18 cellular contexts compared by ENCODE assay signal in the genomic region with DNA sequence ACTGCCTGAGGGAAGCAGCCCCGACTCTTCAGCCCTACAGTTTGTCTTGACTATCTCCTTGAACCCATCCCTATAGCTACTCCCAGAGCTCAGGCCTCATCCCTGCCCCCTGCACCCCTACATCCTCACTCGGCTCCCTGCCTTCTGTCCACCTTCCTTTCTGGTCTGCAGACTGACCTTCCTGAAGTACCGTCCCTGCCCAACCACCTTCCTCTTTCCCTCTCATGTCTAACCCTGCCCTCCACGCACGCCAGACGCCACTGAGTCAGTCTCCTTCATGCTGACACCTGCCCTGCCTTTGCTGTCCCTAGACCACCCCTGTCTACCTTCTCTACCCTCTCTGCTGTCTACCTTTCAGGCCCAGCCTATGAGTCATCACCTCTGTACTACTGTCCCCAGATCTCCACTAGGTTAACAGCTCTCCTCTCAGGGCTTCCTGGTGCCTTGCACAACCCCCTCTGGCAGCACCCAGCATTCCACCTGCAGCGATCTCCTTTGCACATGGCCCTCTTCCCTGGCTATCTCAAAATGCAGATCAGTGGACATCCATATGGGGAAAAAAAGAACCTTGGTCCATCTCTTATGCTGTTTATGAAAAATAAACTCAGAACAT. TPM values are rescaled to one million over a fixed set of nuclear protein-coding genes. Genes with fewer than 3 reads are reported as not detected.
DNase-seq lines count a peak whose midpoint lies in the region; ATAC-seq and TF ChIP-seq lines count a peak whose summit lies in the region.
"Had no signal": no experiment of that assay in that cellular context is flagged by ENCODE, and none has a peak within 500 bp of the region (broad histone marks: within the 10 kb centered on the region; RNA-seq: fewer than 3 reads in every experiment).

No MANE protein-coding gene starts in this region.

- H3K27me3 ChIP-seq in right atrium auricular region (no peaks in the 10 kb centered on the region), body of pancreas (no peaks in the 10 kb centered on the region), liver (ENCODE audit: control insufficient read depth in 4 of 4, insufficient read depth in 4 of 4, low read length in 3 of 4) (no peaks in the 10 kb centered on the region), upper lobe of right lung (no peaks in the 10 kb centered on the region)
- H3K27me3 ChIP-seq: SJSA1 had no signal

- intact Hi-C loops in left cardiac atrium (cut with DNase I), result loop anchor here in 1 of 2 donors (10.0 kb wide), 1 partner anchor 105 kb away; a partner anchor contains a TSS
- intact Hi-C loops in body of pancreas (cut with DNase I), result no loop called here
- intact Hi-C loops in upper lobe of right lung (cut with DNase I), result no loop called here

- no peak for TF ChIP-seq POLR2A in body of pancreas (IDR thresholded peaks at IDR 0.05)

- 88 to 90% methylated on average over 7 of the region's 7 CpGs for WGBS in body of pancreas, 2 donors
- WGBS in liver, result 89% methylated on average over 7 of the region's 7 CpGs

- no peak overlapping the region for H3K27ac ChIP-seq in right atrium auricular region
- no peak overlapping the region for H3K27ac ChIP-seq in body of pancreas
- peak overlapping the region; percentile 44 to 69 for H3K27ac ChIP-seq in liver (ENCODE audit: low read depth in 1 of 2, low read length in 2 of 2)
- no peak overlapping the region for H3K27ac ChIP-seq in upper lobe of right lung
- H3K27ac ChIP-seq: SJSA1 had no signal

- no peak overlapping the region for H3K4me3 ChIP-seq in right atrium auricular region
- no peak overlapping the region for H3K4me3 ChIP-seq in body of pancreas
- H3K4me3 ChIP-seq in liver (ENCODE audit: low read depth in 1 of 3, low read length in 3 of 3), result no peak overlapping the region
- no peak overlapping the region for H3K4me3 ChIP-seq in upper lobe of right lung
- H3K4me3 ChIP-seq: GM12878, SJSA1 had no signal

- TF ChIP-seq CTCF in right atrium auricular region (IDR thresholded peaks at IDR 0.05), result no peak
- TF ChIP-seq CTCF in body of pancreas (IDR thresholded peaks at IDR 0.05), result no peak
- no peak for TF ChIP-seq CTCF in liver (IDR thresholded peaks at IDR 0.05; ENCODE audit: low read depth, low read length, missing input control)
- no peak for TF ChIP-seq CTCF in upper lobe of right lung (IDR thresholded peaks at IDR 0.05)

- H3K36me3 ChIP-seq in right atrium auricular region (peaks cover 6% of the 10 kb centered on the region), body of pancreas (replicated peaks in 1 of 2; ENCODE audit: insufficient read depth in 1 of 2, low read depth in 2 of 2) (no peaks in the 10 kb centered on the region), liver (ENCODE audit: control insufficient read depth in 4 of 4, insufficient read depth in 3 of 4, low read depth in 1 of 4, low read length in 3 of 4) (peaks cover 0 to 4% (median 0%) of the 10 kb centered on the region in 4 donors), upper lobe of right lung (peaks cover 7% of the 10 kb centered on the region)
- H3K36me3 ChIP-seq: SJSA1 had no signal

- DNase-seq in left cardiac atrium, result no peak
- no peak for DNase-seq in right atrium auricular region (ENCODE audit: low spot score)
- no peak for DNase-seq in body of pancreas
- no peak for DNase-seq in upper lobe of right lung
- DNase-seq in 8988T, result no peak
- DNase-seq in activated CD8-positive, alpha-beta memory T cell treated with anti-CD3 and anti-CD28 coated beads for 24 hours, result no peak
- DNase-seq: activated naive CD8-positive, alpha-beta T cell treated with anti-CD3 and anti-CD28 coated beads, Interleukin-2, amount 50 U/mL, for 24 hours; activated T-cell treated with anti-CD3 and anti-CD28 coated beads, Interleukin-2, amount 50 U/mL, for 48 hours; central memory CD4-positive, alpha-beta T cell; COR-L47; effector memory CD8-positive, alpha-beta T cell; mammary epithelial cell; NCI-H1694 treated with DMSO at 0.1 percent for 48 hours; NCI-H446 had no signal

- H3K4me1 ChIP-seq in right atrium auricular region (no peaks in the 10 kb centered on the region), body of pancreas (no peaks in the 10 kb centered on the region), liver (ENCODE audit: control insufficient read depth in 4 of 4, insufficient read depth in 4 of 4, low read length in 3 of 4) (peaks cover 0 to 11% (median 5%) of the 10 kb centered on the region in 4 donors), upper lobe of right lung (no peaks in the 10 kb centered on the region)
- H3K4me1 ChIP-seq: SJSA1 had no signal

- no peak overlapping the region for H3K9ac ChIP-seq in liver (ENCODE audit: low read depth in 1 of 2, low read length in 2 of 2)

- ATAC-seq in left cardiac atrium (peak; percentile 12 to 40), body of pancreas (peak; percentile 12), upper lobe of right lung (peak; percentile 60), GM19455 (IDR thresholded peaks at IDR 0.05; ENCODE audit: unreplicated experiment) (no peak)
- ATAC-seq: activated naive CD8-positive, alpha-beta T cell treated with anti-CD3 and anti-CD28 coated beads, Interleukin-2, amount 50 U/mL, for 24 hours; effector memory CD8-positive, alpha-beta T cell; GM12878 had no signal

- TF ChIP-seq RAD21 in liver (IDR thresholded peaks at IDR 0.05), result peak; percentile 21 to 66

- H3K9me3 ChIP-seq in right atrium auricular region, result no peaks in the 10 kb centered on the region
- no peaks in the 10 kb centered on the region for H3K9me3 ChIP-seq in body of pancreas
- H3K9me3 ChIP-seq in liver (ENCODE audit: control insufficient read depth in 4 of 4, low read length in 3 of 4), result no peaks in the 10 kb centered on the region
- no peaks in the 10 kb centered on the region for H3K9me3 ChIP-seq in upper lobe of right lung
- H3K9me3 ChIP-seq: SJSA1 had no signal

TF ChIP-seq in liver, 16 proteins besides CTCF, POLR2A, EP300 and RAD21 (continues in another document):
- TF ChIP-seq, protein P1, sequence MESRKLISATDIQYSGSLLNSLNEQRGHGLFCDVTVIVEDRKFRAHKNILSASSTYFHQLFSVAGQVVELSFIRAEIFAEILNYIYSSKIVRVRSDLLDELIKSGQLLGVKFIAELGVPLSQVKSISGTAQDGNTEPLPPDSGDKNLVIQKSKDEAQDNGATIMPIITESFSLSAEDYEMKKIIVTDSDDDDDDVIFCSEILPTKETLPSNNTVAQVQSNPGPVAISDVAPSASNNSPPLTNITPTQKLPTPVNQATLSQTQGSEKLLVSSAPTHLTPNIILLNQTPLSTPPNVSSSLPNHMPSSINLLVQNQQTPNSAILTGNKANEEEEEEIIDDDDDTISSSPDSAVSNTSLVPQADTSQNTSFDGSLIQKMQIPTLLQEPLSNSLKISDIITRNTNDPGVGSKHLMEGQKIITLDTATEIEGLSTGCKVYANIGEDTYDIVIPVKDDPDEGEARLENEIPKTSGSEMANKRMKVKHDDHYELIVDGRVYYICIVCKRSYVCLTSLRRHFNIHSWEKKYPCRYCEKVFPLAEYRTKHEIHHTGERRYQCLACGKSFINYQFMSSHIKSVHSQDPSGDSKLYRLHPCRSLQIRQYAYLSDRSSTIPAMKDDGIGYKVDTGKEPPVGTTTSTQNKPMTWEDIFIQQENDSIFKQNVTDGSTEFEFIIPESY (IDR thresholded peaks at IDR 0.05), result no peak
- TF ChIP-seq, protein P2, sequence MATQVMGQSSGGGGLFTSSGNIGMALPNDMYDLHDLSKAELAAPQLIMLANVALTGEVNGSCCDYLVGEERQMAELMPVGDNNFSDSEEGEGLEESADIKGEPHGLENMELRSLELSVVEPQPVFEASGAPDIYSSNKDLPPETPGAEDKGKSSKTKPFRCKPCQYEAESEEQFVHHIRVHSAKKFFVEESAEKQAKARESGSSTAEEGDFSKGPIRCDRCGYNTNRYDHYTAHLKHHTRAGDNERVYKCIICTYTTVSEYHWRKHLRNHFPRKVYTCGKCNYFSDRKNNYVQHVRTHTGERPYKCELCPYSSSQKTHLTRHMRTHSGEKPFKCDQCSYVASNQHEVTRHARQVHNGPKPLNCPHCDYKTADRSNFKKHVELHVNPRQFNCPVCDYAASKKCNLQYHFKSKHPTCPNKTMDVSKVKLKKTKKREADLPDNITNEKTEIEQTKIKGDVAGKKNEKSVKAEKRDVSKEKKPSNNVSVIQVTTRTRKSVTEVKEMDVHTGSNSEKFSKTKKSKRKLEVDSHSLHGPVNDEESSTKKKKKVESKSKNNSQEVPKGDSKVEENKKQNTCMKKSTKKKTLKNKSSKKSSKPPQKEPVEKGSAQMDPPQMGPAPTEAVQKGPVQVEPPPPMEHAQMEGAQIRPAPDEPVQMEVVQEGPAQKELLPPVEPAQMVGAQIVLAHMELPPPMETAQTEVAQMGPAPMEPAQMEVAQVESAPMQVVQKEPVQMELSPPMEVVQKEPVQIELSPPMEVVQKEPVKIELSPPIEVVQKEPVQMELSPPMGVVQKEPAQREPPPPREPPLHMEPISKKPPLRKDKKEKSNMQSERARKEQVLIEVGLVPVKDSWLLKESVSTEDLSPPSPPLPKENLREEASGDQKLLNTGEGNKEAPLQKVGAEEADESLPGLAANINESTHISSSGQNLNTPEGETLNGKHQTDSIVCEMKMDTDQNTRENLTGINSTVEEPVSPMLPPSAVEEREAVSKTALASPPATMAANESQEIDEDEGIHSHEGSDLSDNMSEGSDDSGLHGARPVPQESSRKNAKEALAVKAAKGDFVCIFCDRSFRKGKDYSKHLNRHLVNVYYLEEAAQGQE (IDR thresholded peaks at IDR 0.05), result no peak
- TF ChIP-seq NR2F2 (IDR thresholded peaks at IDR 0.05) (no peak), SP1 (IDR thresholded peaks at IDR 0.05) (peak; percentile 54), YY1 (IDR thresholded peaks at IDR 0.05) (no peak), FOXA1 (IDR thresholded peaks at IDR 0.05) (no peak), JUND (IDR thresholded peaks at IDR 0.05) (peak; percentile 96 to 99), HNF4G (IDR thresholded peaks at IDR 0.05) (no peak)
- TF ChIP-seq, protein P3, sequence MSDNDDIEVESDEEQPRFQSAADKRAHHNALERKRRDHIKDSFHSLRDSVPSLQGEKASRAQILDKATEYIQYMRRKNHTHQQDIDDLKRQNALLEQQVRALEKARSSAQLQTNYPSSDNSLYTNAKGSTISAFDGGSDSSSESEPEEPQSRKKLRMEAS (IDR thresholded peaks at IDR 0.05), result peak; percentile 88

RNA-seq across cellular contexts. Expression of a gene that starts 8.9 kb away (rescaled TPM):
- 1 to 10 TPM; 6.4 to 6.8 TPM for total RNA-seq in left cardiac atrium
- 10 to 100 TPM in 1 of 2 donors, 1 to 10 TPM in 1; 9.8 to 12.9 TPM for total RNA-seq in right atrium auricular region
- 1 to 10 TPM; 4.6 to 5.4 TPM for total RNA-seq in body of pancreas
- 10 to 100 TPM in 1 of 2 donors, 1 to 10 TPM in 1; 5.8 to 12.0 TPM for total RNA-seq in liver
- polyA plus RNA-seq in liver, result 10 to 100 TPM in 1 of 2 donors, 1 to 10 TPM in 1; 6.3 to 12.6 TPM
- total RNA-seq in upper lobe of right lung, result 10.9 TPM

RNA-seq across cellular contexts. Expression of a gene that starts 9.2 kb away (rescaled TPM):
- total RNA-seq in left cardiac atrium (10 to 100 TPM in 1 of 2 donors, 1 to 10 TPM in 1; 6.5 to 10.6 TPM), right atrium auricular region (1 to 10 TPM; 8.0 to 8.6 TPM), body of pancreas (10 to 100 TPM in 1 of 2 donors, 1 to 10 TPM in 1; 8.6 to 11.2 TPM), liver (10 to 100 TPM in 1 of 2 donors, 1 to 10 TPM in 1; 2.3 to 11.0 TPM), upper lobe of right lung (7.1 TPM)
- 1 to 10 TPM; 2.6 to 7.0 TPM for polyA plus RNA-seq in liver

RNA-seq across cellular contexts. Expression of a gene that starts 40.1 kb away (rescaled TPM):
- total RNA-seq in left cardiac atrium, result 10 to 100 TPM; 21.1 to 25.2 TPM
- total RNA-seq in right atrium auricular region, result 10 to 100 TPM; 16.5 to 22.5 TPM
- 10 to 100 TPM; 25.4 to 30.3 TPM for total RNA-seq in body of pancreas
- total RNA-seq in liver, result 10 to 100 TPM; 36.8 to 39.2 TPM
- polyA plus RNA-seq in liver, result 10 to 100 TPM; 29.4 to 46.0 TPM
- 31.5 TPM for total RNA-seq in upper lobe of right lung

Comparison
In these comparisons a context has a peak if more than half of its experiments do, and no peak if none do; other contexts are left out.
1. H3K27ac ChIP-seq: peak in liver (2 of 2); none in right atrium auricular region (0 of 2), body of pancreas (0 of 4) and upper lobe of right lung (single experiment).